18 cellular contexts compared by ENCODE assay signal in genomic region chr7:33742521-33742920, GRCh38.
A peak's percentile ranks its signal among the peaks of the same experiment; 100 is the strongest.
DNase-seq lines count a peak whose midpoint lies in the region; ATAC-seq, FAIRE-seq and TF ChIP-seq lines count a peak whose summit lies in the region.
"Had no signal": no experiment of that assay in that cellular context is flagged by ENCODE, and none has a peak within 500 bp of the region (broad histone marks: within the 10 kb centered on the region; RNA-seq: fewer than 3 reads in every experiment).

No MANE protein-coding gene starts in this region.

- DNase-seq in heart right ventricle (no peak), left ventricle myocardium inferior (no peak), endothelial cell of umbilical vein (ENCODE audit: low read depth, low spot score) (no peak), natural killer cell (no peak), AG08396 (ENCODE audit: low spot score) (no peak), NCI-H187 (lab: John Stamatoyannopoulos, UW) (no peak)
- no peak for DNase-seq in activated CD4-positive, alpha-beta memory T cell treated with anti-CD3 and anti-CD28 coated beads for 36 hours
- DNase-seq: C1 segment of cervical spinal cord, GF-D8, NCI-H1092, NCI-H2107, NCI-H226, NCI-H524 treated with DMSO at 0.1 percent for 48 hours had no signal

- no peak overlapping the region for H3K4me2 ChIP-seq in endothelial cell of umbilical vein (ENCODE audit: insufficient read depth, low read length)
- H3K4me2 ChIP-seq: KMS-11 had no signal

- BruUV-seq in endothelial cell of umbilical vein (replicated peaks; lab: Mats Ljungman, UMichigan): no TSS peak

- dilution Hi-C loops in endothelial cell of umbilical vein (cut with MboI; ENCODE audit: extremely low pct_ligation_motif_present, low sequenced_read_pairs): no loop called here

- no peak for FAIRE-seq in endothelial cell of umbilical vein (lab: Jason Lieb, UNC)
- FAIRE-seq: GM12892 had no signal

- no peak for TF ChIP-seq POLR2A in endothelial cell of umbilical vein (IDR thresholded peaks at IDR 0.05; ENCODE audit: low read depth, low read length)

- H3K4me1 ChIP-seq in heart right ventricle: peaks cover 0 to 11% (median 0%) of the 10 kb centered on the region in 9 donors
- peaks cover 5% of the 10 kb centered on the region for H3K4me1 ChIP-seq in left ventricle myocardium inferior
- H3K4me1 ChIP-seq in endothelial cell of umbilical vein (ENCODE audit: control insufficient read depth, extremely low read depth, insufficient read depth, low read length): peaks cover 15% of the 10 kb centered on the region
- H3K4me1 ChIP-seq in thymus (ENCODE audit: control insufficient read depth, insufficient read depth, low read length): no peaks in the 10 kb centered on the region

- no peaks in the 10 kb centered on the region for H3K79me2 ChIP-seq in endothelial cell of umbilical vein (ENCODE audit: control insufficient read depth, insufficient read depth, low read length)

- H3K36me3 ChIP-seq in heart right ventricle (no peaks in the 10 kb centered on the region), left ventricle myocardium inferior (no peaks in the 10 kb centered on the region), endothelial cell of umbilical vein (ENCODE audit: control insufficient read depth in 2 of 2, extremely low read depth in 1 of 2, insufficient read depth in 2 of 2, low read length in 2 of 2) (no peaks in the 10 kb centered on the region), thymus (ENCODE audit: control insufficient read depth, insufficient read depth) (no peaks in the 10 kb centered on the region)

- peak overlapping the region in 1 of 10 donors; percentile 62 for H3K27ac ChIP-seq in heart right ventricle
- H3K27ac ChIP-seq in left ventricle myocardium inferior (replicated peaks): no peak overlapping the region
- no peak overlapping the region for H3K27ac ChIP-seq in endothelial cell of umbilical vein (ENCODE audit: insufficient read depth, low read depth, low read length)
- peak overlapping the region; percentile 11 for H3K27ac ChIP-seq in thymus (ENCODE audit: low read depth)
- H3K27ac ChIP-seq: KMS-11 had no signal

- peak overlapping the region; percentile 33 to 60 for H3K27ac Mint-ChIP-seq in natural killer cell
- no peak overlapping the region for H3K27ac Mint-ChIP-seq in activated CD4-positive, alpha-beta memory T cell treated with anti-CD3 and anti-CD28 coated beads for 36 hours

- CTCF ChIA-PET in endothelial cell of umbilical vein (lab: Charles Lee): interaction anchor here (1.3 kb wide), 1 partner anchor 500 kb away, joined by 4 read pairs; no protein-coding TSS in a partner anchor
- CTCF ChIA-PET in activated CD4-positive, alpha-beta memory T cell treated with anti-CD3 and anti-CD28 coated beads for 36 hours (lab: Charles Lee): no interaction called here

- H3K9ac ChIP-seq in endothelial cell of umbilical vein (replicated peaks; ENCODE audit: extremely low read depth, insufficient read depth, low read length): no peak overlapping the region
- H3K9ac ChIP-seq: GM23248, KMS-11 had no signal

- no peaks in the 10 kb centered on the region for H4K20me1 ChIP-seq in endothelial cell of umbilical vein (replicated peaks; ENCODE audit: control insufficient read depth, extremely low read depth, insufficient read depth, low read length)

- peak in 7 of 8 donors; percentile 28 to 68 (median 45) for ATAC-seq in heart right ventricle
- ATAC-seq in natural killer cell: no peak
- ATAC-seq: Right ventricle myocardium inferior had no signal

- H2AFZ ChIP-seq in endothelial cell of umbilical vein (ENCODE audit: low read depth, low read length): peak overlapping the region; percentile 66

- H3K9me3 ChIP-seq in heart right ventricle: no peaks in the 10 kb centered on the region
- no peaks in the 10 kb centered on the region for H3K9me3 ChIP-seq in left ventricle myocardium inferior (replicated peaks)
- H3K9me3 ChIP-seq in endothelial cell of umbilical vein (replicated peaks; ENCODE audit: control insufficient read depth, insufficient read depth, low read length): no peaks in the 10 kb centered on the region
- no peaks in the 10 kb centered on the region for H3K9me3 ChIP-seq in thymus (ENCODE audit: control insufficient read depth)

- TF ChIP-seq CTCF in heart right ventricle (IDR thresholded peaks at IDR 0.05) (no peak), left ventricle myocardium inferior (IDR thresholded peaks at IDR 0.05; ENCODE audit: borderline replicate concordance) (no peak), endothelial cell of umbilical vein (IDR thresholded peaks at IDR 0.05; ENCODE audit: extremely low read depth in 1 of 2, insufficient read depth in 1 of 2, low read depth in 1 of 2, low read length in 2 of 2) (no peak), natural killer cell (IDR thresholded peaks at IDR 0.05) (no peak)

- intact Hi-C loops in heart right ventricle (cut with DNase I): loop anchor here in 3 of 10 donors (10.0 kb wide), 3 partner anchors 58 to 498 kb away; no protein-coding TSS in a partner anchor
- intact Hi-C loops in left ventricle myocardium inferior (cut with micrococcal nuclease): no loop called here
- intact Hi-C loops in endothelial cell of umbilical vein (cut with micrococcal nuclease): loop anchor here (5.0 kb wide), 1 partner anchor 500 kb away; no protein-coding TSS in a partner anchor
- intact Hi-C loops in natural killer cell (cut with micrococcal nuclease): no loop called here
- intact Hi-C loops in activated CD4-positive, alpha-beta memory T cell treated with anti-CD3 and anti-CD28 coated beads for 36 hours (cut with micrococcal nuclease): loop anchor here (10.0 kb wide), 2 partner anchors 318 to 558 kb away; no protein-coding TSS in a partner anchor

- POLR2A ChIA-PET in endothelial cell of umbilical vein (lab: Charles Lee): no interaction called here
- POLR2A ChIA-PET in activated CD4-positive, alpha-beta memory T cell treated with anti-CD3 and anti-CD28 coated beads for 36 hours (lab: Charles Lee): no interaction called here

- no peaks in the 10 kb centered on the region for H3K27me3 ChIP-seq in heart right ventricle
- H3K27me3 ChIP-seq in left ventricle myocardium inferior (ENCODE audit: low read depth): no peaks in the 10 kb centered on the region
- no peaks in the 10 kb centered on the region for H3K27me3 ChIP-seq in endothelial cell of umbilical vein (ENCODE audit: control insufficient read depth in 2 of 2, insufficient read depth in 2 of 2, low read length in 2 of 2)
- no peaks in the 10 kb centered on the region for H3K27me3 ChIP-seq in thymus (ENCODE audit: control insufficient read depth, insufficient read depth)

- no peaks in the 10 kb centered on the region for H3K36me3 Mint-ChIP-seq in natural killer cell
- no peaks in the 10 kb centered on the region for H3K36me3 Mint-ChIP-seq in activated CD4-positive, alpha-beta memory T cell treated with anti-CD3 and anti-CD28 coated beads for 36 hours

- peaks cover 42 to 43% of the 10 kb centered on the region in 2 donors for H3K4me1 Mint-ChIP-seq in natural killer cell
- no peaks in the 10 kb centered on the region for H3K4me1 Mint-ChIP-seq in activated CD4-positive, alpha-beta memory T cell treated with anti-CD3 and anti-CD28 coated beads for 36 hours (ENCODE audit: low read depth)

- no peaks in the 10 kb centered on the region for H3K9me1 ChIP-seq in endothelial cell of umbilical vein (replicated peaks; ENCODE audit: control insufficient read depth, extremely low read depth, insufficient read depth, low read length)

- H3K4me3 ChIP-seq in heart right ventricle: no peak overlapping the region
- no peak overlapping the region for H3K4me3 ChIP-seq in left ventricle myocardium inferior
- no peak overlapping the region for H3K4me3 ChIP-seq in endothelial cell of umbilical vein (replicated peaks in 1 of 3; ENCODE audit: insufficient read depth in 1 of 3, low read depth in 1 of 3, low read length in 3 of 3)
- no peak overlapping the region for H3K4me3 ChIP-seq in thymus (ENCODE audit: low read length)
- H3K4me3 ChIP-seq: GM23248 had no signal

- peak overlapping the region; percentile 63 for H3K4me3 Mint-ChIP-seq in natural killer cell
- no peak overlapping the region for H3K4me3 Mint-ChIP-seq in activated CD4-positive, alpha-beta memory T cell treated with anti-CD3 and anti-CD28 coated beads for 36 hours

- H3K9me3 Mint-ChIP-seq in natural killer cell: no peaks in the 10 kb centered on the region
- no peaks in the 10 kb centered on the region for H3K9me3 Mint-ChIP-seq in activated CD4-positive, alpha-beta memory T cell treated with anti-CD3 and anti-CD28 coated beads for 36 hours

- 65 to 72% methylated on average over 6 of the region's 6 CpGs for WGBS in heart right ventricle, 2 donors
- WGBS in thymus: 90% methylated on average over 6 of the region's 6 CpGs

- no peaks in the 10 kb centered on the region for H3K27me3 Mint-ChIP-seq in natural killer cell (ENCODE audit: low read depth in 2 of 2)
- H3K27me3 Mint-ChIP-seq in activated CD4-positive, alpha-beta memory T cell treated with anti-CD3 and anti-CD28 coated beads for 36 hours: no peaks in the 10 kb centered on the region

TF ChIP-seq in endothelial cell of umbilical vein, 7 proteins besides CTCF, POLR2A, EP300 and RAD21:
- TF ChIP-seq MYC (IDR thresholded peaks at IDR 0.05; ENCODE audit: low read depth, low read length) (no peak), GATA2 (IDR thresholded peaks at IDR 0.05; ENCODE audit: insufficient read depth, insufficient read length, low read depth, low read length) (no peak), FOS (IDR thresholded peaks at IDR 0.05; ENCODE audit: borderline replicate concordance, insufficient read depth, low read length) (no peak), JUN (IDR thresholded peaks at IDR 0.05; ENCODE audit: borderline replicate concordance, insufficient read depth, insufficient read length, low read depth) (no peak), MAX (IDR thresholded peaks at IDR 0.05; ENCODE audit: insufficient read depth, insufficient read length) (no peak), EZH2 (IDR thresholded peaks at IDR 0.05; ENCODE audit: borderline replicate concordance, low read depth, low read length, severe bottlenecking) (no peak), POLR2AphosphoS5 (IDR thresholded peaks at IDR 0.05; ENCODE audit: insufficient read depth, low read depth, low read length) (no peak)
TF ChIP-seq in endothelial cell of umbilical vein: peak in this region for 0.

Comparison
In these comparisons a context has a peak if more than half of its experiments do, and no peak if none do; other contexts are left out.
1. ATAC-seq: peak in heart right ventricle (7 of 8); none in natural killer cell (0 of 3).
2. intact Hi-C loops: an anchor here in endothelial cell of umbilical vein (5.0 kb wide) and activated CD4-positive, alpha-beta memory T cell treated with anti-CD3 and anti-CD28 coated beads for 36 hours (10.0 kb wide); none called in left ventricle myocardium inferior and natural killer cell.